ENCODE assay signal across 25 cellular contexts in the genomic region with DNA sequence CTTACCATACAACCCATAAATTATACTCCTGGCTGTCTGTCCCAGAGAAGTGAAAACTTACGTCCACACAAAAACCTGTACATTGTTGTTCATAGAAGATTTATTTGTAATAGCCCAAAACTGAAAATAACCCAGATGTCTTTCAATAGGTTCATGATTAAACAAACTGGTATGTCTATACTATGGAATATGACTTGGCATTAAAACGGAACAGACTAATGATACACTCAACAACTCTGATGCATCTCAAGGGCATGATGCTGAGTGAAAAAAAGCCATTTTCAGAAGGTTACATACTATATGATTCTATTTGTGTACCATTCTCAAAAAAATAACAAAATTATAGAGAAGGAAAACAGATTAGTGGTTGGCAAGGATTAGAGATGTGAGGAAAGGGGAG.
"Had no signal": no experiment of that assay in that cellular context is flagged by ENCODE, and none has a peak within 500 bp of the region (broad histone marks: within the 10 kb centered on the region; RNA-seq: fewer than 3 reads in every experiment).

No MANE protein-coding gene starts in this region.

- ATAC-seq: activated CD4-positive, alpha-beta T cell treated with anti-CD3 and anti-CD28 coated beads for 36 hours; activated T-cell treated with anti-CD3 and anti-CD28 coated beads, Interleukin-2, amount 50 U/mL, for 4 hours; left lung; naive thymus-derived CD4-positive, alpha-beta T cell had no signal

- H3K27me3 ChIP-seq: breast epithelium, colonic mucosa, esophagus squamous epithelium, left lung, sigmoid colon, spleen, testis, uterus had no signal

- H3K4me1 ChIP-seq: breast epithelium, colonic mucosa, left lung, sigmoid colon, testis, uterus had no signal

- H3K36me3 ChIP-seq: breast epithelium, colonic mucosa, uterus had no signal

- H3K4me3 ChIP-seq: breast epithelium, colonic mucosa, esophagus squamous epithelium, left lung, sigmoid colon, spleen, testis, uterus had no signal

- H3K9me3 ChIP-seq: breast epithelium, colonic mucosa, esophagus squamous epithelium, left lung, sigmoid colon, spleen, testis, uterus had no signal

- H3K27ac ChIP-seq: breast epithelium, colonic mucosa, esophagus squamous epithelium, left lung, sigmoid colon, spleen, testis, uterus had no signal

- DNase-seq: activated B cell treated with CpG ODN at 0.5 μM for 24 hours; activated CD4-positive, alpha-beta T cell treated with anti-CD3 and anti-CD28 coated beads for 36 hours; activated CD4-positive, alpha-beta T cell treated with anti-CD3 and anti-CD28 coated beads, Interleukin-2, amount 50 U/mL, for 48 hours; activated CD8-positive, alpha-beta memory T cell treated with anti-CD3 and anti-CD28 coated beads, Interleukin-2, amount 50 U/mL, for 48 hours; activated naive CD4-positive, alpha-beta T cell treated with Interleukin-2 at 50 U/mL for 16 hours; activated naive CD8-positive, alpha-beta T cell treated with anti-CD3 and anti-CD28 coated beads for 36 hours; activated T-cell treated with anti-CD3 and anti-CD28 coated beads, Interleukin-2, amount 50 U/mL, for 4 hours; amniotic stem cell; colonic mucosa; esophagus squamous epithelium; immature natural killer cell; kidney glomerular epithelial cell; left lung; naive thymus-derived CD4-positive, alpha-beta T cell; posterior cingulate gyrus; retina; sigmoid colon; spleen; stimulated activated CD4-positive, alpha-beta T cell treated with anti-CD3 and anti-CD28 coated beads, Interleukin-4, amount 100 ng/mL, for 1 hour; stimulated activated naive CD4-positive, alpha-beta T cell; T1000; testis; trophoblast cell; uterus had no signal
